20 cellular contexts compared by ENCODE assay signal in genomic region chr2:101528501-101528900, GRCh38. TPM values are rescaled to one million over a fixed set of nuclear protein-coding genes. Genes with fewer than 3 reads are reported as not detected.
DNase-seq lines count a peak whose midpoint lies in the region; ATAC-seq and TF ChIP-seq lines count a peak whose summit lies in the region.
"Had no signal": no experiment of that assay in that cellular context is flagged by ENCODE, and none has a peak within 500 bp of the region (broad histone marks: within the 10 kb centered on the region; RNA-seq: fewer than 3 reads in every experiment).

No MANE protein-coding gene starts in this region.

- no peak for TF ChIP-seq POLR2A in esophagus muscularis mucosa (IDR thresholded peaks at IDR 0.05; ENCODE audit: low read depth)

- peak overlapping the region; percentile 57 for H3K18ac ChIP-seq in H9 (ENCODE audit: insufficient read length, low read depth, low read length)

- no peaks in the 10 kb centered on the region for H3K36me3 ChIP-seq in esophagus muscularis mucosa
- H3K36me3 ChIP-seq in PC-9 (ENCODE audit: low read depth): no peaks in the 10 kb centered on the region
- no peaks in the 10 kb centered on the region for H3K36me3 ChIP-seq in SJCRH30
- H3K36me3 ChIP-seq: BE2C, HAP-1 had no signal

- no peak overlapping the region for H3K4me3 Mint-ChIP-seq in H9
- H3K4me3 Mint-ChIP-seq: CD4-positive, CD25-positive, alpha-beta regulatory T cell; CD8-positive, alpha-beta memory T cell had no signal

- no peak overlapping the region for H2BK15ac ChIP-seq in H9 (ENCODE audit: low read depth, low read length)

- H3K4me1 ChIP-seq in H9 (ENCODE audit: insufficient read depth, low read length): no peaks in the 10 kb centered on the region; the same call in 1 of the 2 replicates
- peaks cover 0 to 4% (median 3%) of the 10 kb centered on the region in 4 donors for H3K4me1 ChIP-seq in esophagus muscularis mucosa
- H3K4me1 ChIP-seq in PC-9 (replicated peaks; ENCODE audit: insufficient read depth): no peaks in the 10 kb centered on the region
- no peaks in the 10 kb centered on the region; the same call in 1 of the 2 replicates for H3K4me1 ChIP-seq in SJCRH30
- H3K4me1 ChIP-seq: BE2C had no signal

- H3K9ac ChIP-seq in H9 (ENCODE audit: extremely low read depth, insufficient read length, low read length): no peak overlapping the region

- no peak overlapping the region for H2BK20ac ChIP-seq in H9 (ENCODE audit: low read depth, low read length, poor library complexity, severe bottlenecking)

- no peak overlapping the region for H4K8ac ChIP-seq in H9 (replicated peaks; ENCODE audit: insufficient read length, low read depth, low read length)

- no peaks in the 10 kb centered on the region for H3K23me2 ChIP-seq in H9 (ENCODE audit: insufficient read length, low read depth, low read length, poor library complexity, severe bottlenecking)

- H3K4me3 ChIP-seq in esophagus muscularis mucosa (no peak overlapping the region), PC-9 (no peak overlapping the region), SJCRH30 (no peak overlapping the region)
- H3K4me3 ChIP-seq: HAP-1 had no signal

- no peak for DNase-seq in H9
- DNase-seq in NCI-H82 (lab: John Stamatoyannopoulos, UW): peak; percentile 42
- peak; percentile 17 for DNase-seq in esophagus muscularis mucosa (ENCODE audit: extremely low spot score)
- DNase-seq in PC-9: no peak
- no peak for DNase-seq in SJCRH30
- DNase-seq: ACHN; BE2C; C1 segment of cervical spinal cord; CD4-positive, CD25-positive, alpha-beta regulatory T cell; CD8-positive, alpha-beta memory T cell; COR-L47; DMS 273 treated with DMSO at 0.1 percent for 48 hours; DMS53; DND-41; EL; GOT3 had no signal

- H3K9me2 ChIP-seq in PC-9 (ENCODE audit: insufficient read depth): no peaks in the 10 kb centered on the region

- no peak overlapping the region for H4K91ac ChIP-seq in H9 (ENCODE audit: insufficient read length, low read depth, low read length)

- H4K20me1 ChIP-seq in H9 (ENCODE audit: control insufficient read depth, insufficient read depth, insufficient read length): no peaks in the 10 kb centered on the region
- no peaks in the 10 kb centered on the region for H4K20me1 ChIP-seq in PC-9 (ENCODE audit: insufficient read depth)

- H2BK5ac ChIP-seq in H9 (ENCODE audit: insufficient read length, low read length): no peak overlapping the region

- H3K79me1 ChIP-seq in H9 (ENCODE audit: insufficient read depth, low read depth, low read length, poor library complexity, severe bottlenecking): no peaks in the 10 kb centered on the region

- H3K79me2 ChIP-seq in H9 (ENCODE audit: insufficient read depth, low read length) (no peaks in the 10 kb centered on the region; the same call in 1 of the 2 replicates), PC-9 (ENCODE audit: low read depth) (no peaks in the 10 kb centered on the region)

- H3K27me3 Mint-ChIP-seq in H9 (ENCODE audit: low read depth): peaks cover 6% of the 10 kb centered on the region

- CTCF ChIA-PET in PC-9 (lab: Charles Lee): no interaction called here

- H3K4ac ChIP-seq in H9 (ENCODE audit: low read depth, low read length): no peak overlapping the region

- H3T11ph ChIP-seq in H9 (ENCODE audit: low read length): no peak overlapping the region

- no CpG with 5 or more reads among the region's 4 CpGs for WGBS in H9 (ENCODE audit: extremely low coverage, insufficient read length, low lambda C conversion rate)
- 100% methylated on average over 3 of the region's 4 CpGs for WGBS in esophagus muscularis mucosa

- H3K14ac ChIP-seq in H9 (ENCODE audit: insufficient read depth, low read length): 0 out of 2 replicates have a peak overlapping the region, but pooled peaks have one; percentile 35

- POLR2A ChIA-PET in PC-9 (lab: Charles Lee; ENCODE audit: unreplicated experiment): no interaction called here

- no peak for TF ChIP-seq EP300 in esophagus muscularis mucosa (IDR thresholded peaks at IDR 0.05)

- no peak overlapping the region for H3K23ac ChIP-seq in H9 (ENCODE audit: insufficient read length, low read depth, low read length)

- H3F3A ChIP-seq in PC-9 (ENCODE audit: insufficient read depth, low read depth): peaks cover 22% of the 10 kb centered on the region

- no peak overlapping the region for H2BK12ac ChIP-seq in H9 (ENCODE audit: insufficient read length, low read depth, low read length)

- no peaks in the 10 kb centered on the region for H3K9me3 ChIP-seq in H9 (ENCODE audit: control insufficient read depth, low read depth, low read length)
- H3K9me3 ChIP-seq in esophagus muscularis mucosa: no peaks in the 10 kb centered on the region
- H3K9me3 ChIP-seq in PC-9 (ENCODE audit: insufficient read depth, low read depth): no peaks in the 10 kb centered on the region
- H3K9me3 ChIP-seq in SJCRH30 (replicated peaks): no peaks in the 10 kb centered on the region
- H3K9me3 ChIP-seq: BE2C, HAP-1 had no signal

- ATAC-seq in GM18867 (IDR thresholded peaks at IDR 0.05; ENCODE audit: unreplicated experiment): no peak
- ATAC-seq: HepG2 had no signal

- no peak overlapping the region for H3K56ac ChIP-seq in H9 (ENCODE audit: insufficient read length, low read depth, low read length)

- H2AFZ ChIP-seq in H9 (ENCODE audit: low read length) (no peak overlapping the region), PC-9 (no peak overlapping the region; the same call in 1 of the 2 replicates)

- no peak overlapping the region for H4K5ac ChIP-seq in H9 (ENCODE audit: insufficient read length, low read depth, low read length)

- no peaks in the 10 kb centered on the region; the same call in 1 of the 2 replicates for H3K27me3 ChIP-seq in H9 (ENCODE audit: insufficient read depth, low read length)
- H3K27me3 ChIP-seq in esophagus muscularis mucosa: no peaks in the 10 kb centered on the region
- H3K27me3 ChIP-seq in PC-9 (ENCODE audit: insufficient read depth, low read depth): no peaks in the 10 kb centered on the region
- no peaks in the 10 kb centered on the region for H3K27me3 ChIP-seq in SJCRH30
- H3K27me3 ChIP-seq: BE2C had no signal

- TF ChIP-seq CTCF in H9 (conservative IDR thresholded peaks at IDR 0.05) (no peak), esophagus muscularis mucosa (IDR thresholded peaks at IDR 0.05) (no peak), PC-9 (conservative IDR thresholded peaks at IDR 0.05) (no peak)

- peaks cover 0 to 13% (median 5%) of the 10 kb centered on the region in 3 experiments; a peak in 4 of 7 replicates for H3K36me3 Mint-ChIP-seq in H9 (ENCODE audit: insufficient read depth in 1 of 3, low read depth in 3 of 3)
- H3K36me3 Mint-ChIP-seq: CD4-positive, CD25-positive, alpha-beta regulatory T cell; CD8-positive, alpha-beta memory T cell had no signal

- intact Hi-C loops in esophagus muscularis mucosa (cut with DNase I) (no loop called here), PC-9 (cut with micrococcal nuclease; ENCODE audit: unreplicated experiment) (no loop called here)

- no peak overlapping the region for H3K27ac Mint-ChIP-seq in H9

- BruUV-seq in PC-9 (replicated peaks; lab: Mats Ljungman, UMichigan): no TSS peak

- no peak overlapping the region for H2AK5ac ChIP-seq in H9 (ENCODE audit: insufficient read length, low read length)

- peaks cover 20 to 22% of the 10 kb centered on the region in 2 experiments for H3K4me1 Mint-ChIP-seq in H9
- H3K4me1 Mint-ChIP-seq: CD8-positive, alpha-beta memory T cell had no signal

- H3K4me2 ChIP-seq in H9 (ENCODE audit: insufficient read depth, insufficient read length, low read length): no peak overlapping the region
- no peak overlapping the region for H3K4me2 ChIP-seq in PC-9

- no peak overlapping the region for H2BK120ac ChIP-seq in H9 (ENCODE audit: low read depth, low read length, poor library complexity, severe bottlenecking)

- H3K27ac ChIP-seq in H9 (ENCODE audit: insufficient read length, low read depth, low read length) (no peak overlapping the region), esophagus muscularis mucosa (replicated peaks in 1 of 4) (no peak overlapping the region), PC-9 (no peak overlapping the region), SJCRH30 (no peak overlapping the region)

- H3K9me3 Mint-ChIP-seq in H9: no peaks in the 10 kb centered on the region
- H3K9me3 Mint-ChIP-seq: CD4-positive, CD25-positive, alpha-beta regulatory T cell; CD8-positive, alpha-beta memory T cell had no signal

RNA-seq across cellular contexts. Expression of gene RFX8, which starts 53.6 kb away (rescaled TPM):
- total RNA-seq in H9 (2021) (0.22 and 0.57 TPM in 2 replicates), esophagus muscularis mucosa (under 1 TPM in 1 of 4 donors, not detected in 3; 0.91 TPM), PC-9 (2021) (not detected in 2 replicates)
- 0.06 and 0.43 TPM in 2 replicates for total RNA-seq in SJCRH30 (2014; rRNA removed; shearing (Covaris generic))
- total RNA-seq: CD8-positive, alpha-beta memory T cell; G401; HepG2 had no signal

Comparison
In these comparisons a context has a peak if more than half of its experiments do, and no peak if none do; other contexts are left out.
1. DNase-seq: peak in NCI-H82 (single experiment) and esophagus muscularis mucosa (single experiment); none in H9 (single experiment), PC-9 (0 of 2) and SJCRH30 (0 of 2).